8 cellular contexts compared by ENCODE assay signal in genomic region chr3:196528639-196529233, GRCh38. TPM values are rescaled to one million over a fixed set of nuclear protein-coding genes. Genes with fewer than 3 reads are reported as not detected.
A peak's percentile ranks its signal among the peaks of the same experiment; 100 is the strongest.
DNase-seq lines count a peak whose midpoint lies in the region; ATAC-seq, FAIRE-seq and TF ChIP-seq lines count a peak whose summit lies in the region.

No MANE protein-coding gene starts in this region.

- peaks cover 0 to 6% (median 3%) of the 10 kb centered on the region in 4 experiments; a peak in 3 of 7 replicates for H3K4me1 ChIP-seq in H1 (replicated peaks in 1 of 4; ENCODE audit: control insufficient read depth in 3 of 4, insufficient read depth in 4 of 4, low read length in 3 of 4)

- peak; percentile 26 for DNase-seq in SIG-M5 treated with dmso at 0.1 percent for 504 hours (lab: John Stamatoyannopoulos, UW; ENCODE audit: unreplicated experiment)
- DNase-seq in SIG-M5 (lab: John Stamatoyannopoulos, UW), result no peak
- peak; percentile 68 for DNase-seq in NCI-H2196 treated with DMSO at 0.1 percent for 48 hours (lab: John Stamatoyannopoulos, UW; ENCODE audit: unreplicated experiment)
- DNase-seq in activated CD4-positive, alpha-beta memory T cell treated with anti-CD3 and anti-CD28 coated beads, Interleukin-2, amount 10 ng/mL, durations not matched to agents 7 days and 5 days, result peak; percentile 90
- DNase-seq in H1 (ENCODE audit: low read depth in 1 of 2, low spot score in 2 of 2), result peak; percentile 17 to 98
- peak; percentile 93 for DNase-seq in mesenteric fat pad (ENCODE audit: low spot score)
- peak; percentile 54 to 70 for DNase-seq in stimulated activated CD8-positive, alpha-beta memory T cell treated with anti-CD3 and anti-CD28 coated beads, Interleukin-2, amount 100 ng/mL, for 1 hour (ENCODE audit: low read depth in 2 of 2)

- peak overlapping the region; percentile 98 for H2BK12ac ChIP-seq in H1 (ENCODE audit: low read depth, low read length)

- no peak overlapping the region for H3K27ac ChIP-seq in H1 (ENCODE audit: low read depth, low read length)

- H3K56ac ChIP-seq in H1 (replicated peaks; ENCODE audit: insufficient read length, low read depth, low read length), result peak overlapping the region; percentile 16

- peak overlapping the region; percentile 91 for H3K18ac ChIP-seq in H1 (ENCODE audit: extremely low read depth, low read length)

- H3K36me3 ChIP-seq in H1 (ENCODE audit: control insufficient read depth in 2 of 4, insufficient read depth in 4 of 4, low read length in 3 of 4), result no peaks in the 10 kb centered on the region

- H3K23ac ChIP-seq in H1 (ENCODE audit: insufficient read length), result no peak overlapping the region

- FAIRE-seq in H1 (lab: Jason Lieb, UNC), result no peak

- TF ChIP-seq POLR2A in H1 (IDR thresholded peaks at IDR 0.05; ENCODE audit: control extremely low read depth in 1 of 2, low read depth in 2 of 2, low read length in 2 of 2), result peak; percentile 12 to 52

- H4K20me1 ChIP-seq in H1 (replicated peaks in 1 of 2; ENCODE audit: control insufficient read depth in 1 of 2, insufficient read depth in 2 of 2, low read length in 2 of 2), result no peaks in the 10 kb centered on the region

- peaks cover 8% of the 10 kb centered on the region for H3K36me3 Mint-ChIP-seq in activated CD4-positive, alpha-beta memory T cell treated with anti-CD3 and anti-CD28 coated beads, Interleukin-2, amount 10 ng/mL, durations not matched to agents 7 days and 5 days (ENCODE audit: low read depth)

- no peak overlapping the region for H3K14ac ChIP-seq in H1 (ENCODE audit: insufficient read length)

- peak overlapping the region; percentile 87 for H4K5ac ChIP-seq in H1 (ENCODE audit: insufficient read length, low read depth, low read length)

- H3K4me3 Mint-ChIP-seq in activated CD4-positive, alpha-beta memory T cell treated with anti-CD3 and anti-CD28 coated beads, Interleukin-2, amount 10 ng/mL, durations not matched to agents 7 days and 5 days, result peak overlapping the region; percentile 73

- peak overlapping the region; percentile 95 for H4K8ac ChIP-seq in H1 (ENCODE audit: extremely low read depth, insufficient read depth, low read length)

- H3K27me3 ChIP-seq in H1 (replicated peaks in 1 of 4; ENCODE audit: control insufficient read depth in 3 of 4, extremely low read depth in 1 of 4, insufficient read depth in 3 of 4, low read length in 3 of 4), result no peaks in the 10 kb centered on the region

- H4K91ac ChIP-seq in H1 (replicated peaks; ENCODE audit: insufficient read length, low read length), result peak overlapping the region; percentile 93

- H2BK15ac ChIP-seq in H1 (ENCODE audit: low read length), result no peak overlapping the region

- no peaks in the 10 kb centered on the region for H3K79me2 ChIP-seq in H1 (ENCODE audit: control insufficient read depth in 1 of 2, insufficient read depth in 2 of 2, low read length in 2 of 2)

- H3K4ac ChIP-seq in H1 (replicated peaks; ENCODE audit: insufficient read length, low read depth, low read length), result peak overlapping the region; percentile 53

- H2BK120ac ChIP-seq in H1 (replicated peaks; ENCODE audit: low read depth, low read length), result peak overlapping the region; percentile 78

- POLR2A ChIA-PET in activated CD4-positive, alpha-beta memory T cell treated with anti-CD3 and anti-CD28 coated beads, Interleukin-2, amount 10 ng/mL, durations not matched to agents 7 days and 5 days (lab: Charles Lee), result interaction anchor here (0.7 to 4.2 kb wide), 34 partner anchors 9 to 503 kb away, joined by 3 to 42 read pairs (median 5); partner anchors contain the start of genes CEP19, DYNLT2B, FBXO45 and NCBP2
- POLR2A ChIA-PET in H1 (lab: Charles Lee; ENCODE audit: partially characterized antibody), result interaction anchor here (1.2 to 1.4 kb wide), 3 partner anchors 9 to 40 kb away, joined by 3 to 4 read pairs (median 3); partner anchors contain the start of genes FBXO45 and WDR53

- 11% methylated on average over 48 of the region's 52 CpGs; no CpG with 5 or more reads in 1 of the 2 experiments for WGBS in H1 (ENCODE audit: extremely low coverage in 1 of 2, insufficient coverage in 1 of 2, insufficient read length in 1 of 2, insufficient replicate concordance in 2 of 2, low coverage in 1 of 2, low lambda C conversion rate in 2 of 2, missing lambda C conversion rate in 1 of 2), 2 experiments

- no peaks in the 10 kb centered on the region for H3K79me1 ChIP-seq in H1 (ENCODE audit: low read depth, low read length)

- TF ChIP-seq EP300 in H1 (IDR thresholded peaks at IDR 0.05; ENCODE audit: borderline replicate concordance in 1 of 2, low read depth in 2 of 2, low read length in 2 of 2), result peak in 1 of 2 experiments; percentile 37; a peak in 1 of 3 replicates

- H2BK20ac ChIP-seq in H1 (ENCODE audit: low read length), result 0 out of 2 replicates have a peak overlapping the region, but pooled peaks have one; percentile 32

- peaks cover 2% of the 10 kb centered on the region; the same call in 1 of the 2 replicates for H3K23me2 ChIP-seq in H1 (ENCODE audit: low read depth, low read length)

- H2AFZ ChIP-seq in H1 (ENCODE audit: low read length), result peak overlapping the region; percentile 97

- peak overlapping the region; percentile 85 for H3K27ac Mint-ChIP-seq in activated CD4-positive, alpha-beta memory T cell treated with anti-CD3 and anti-CD28 coated beads, Interleukin-2, amount 10 ng/mL, durations not matched to agents 7 days and 5 days

- TF ChIP-seq RAD21 in H1 (IDR thresholded peaks at IDR 0.05 in 1 of 2, conservative IDR thresholded peaks at IDR 0.05 in 1 of 2; ENCODE audit: low read depth in 2 of 2, low read length in 2 of 2), result peak; percentile 59 to 77

- H3K27me3 Mint-ChIP-seq in activated CD4-positive, alpha-beta memory T cell treated with anti-CD3 and anti-CD28 coated beads, Interleukin-2, amount 10 ng/mL, durations not matched to agents 7 days and 5 days, result no peaks in the 10 kb centered on the region

- no peak overlapping the region for H2AK5ac ChIP-seq in H1 (ENCODE audit: low read depth, low read length)

- H3K4me2 ChIP-seq in H1 (ENCODE audit: insufficient read depth in 1 of 2, low read depth in 2 of 2, low read length in 2 of 2), result peak overlapping the region; percentile 54 to 96

- peaks cover 22% of the 10 kb centered on the region for H3K4me1 Mint-ChIP-seq in activated CD4-positive, alpha-beta memory T cell treated with anti-CD3 and anti-CD28 coated beads, Interleukin-2, amount 10 ng/mL, durations not matched to agents 7 days and 5 days

- H3K9me3 Mint-ChIP-seq in activated CD4-positive, alpha-beta memory T cell treated with anti-CD3 and anti-CD28 coated beads, Interleukin-2, amount 10 ng/mL, durations not matched to agents 7 days and 5 days, result peaks cover 5% of the 10 kb centered on the region

- CTCF ChIA-PET in activated CD4-positive, alpha-beta memory T cell treated with anti-CD3 and anti-CD28 coated beads, Interleukin-2, amount 10 ng/mL, durations not matched to agents 7 days and 5 days (lab: Charles Lee), result interaction anchor here (0.6 to 2.3 kb wide), 73 partner anchors 8 to 517 kb away, joined by 3 to 24 read pairs (median 4); partner anchors contain the start of genes CEP19, DYNLT2B, FBXO45 and NCBP2
- CTCF ChIA-PET in H1 (lab: Charles Lee; ENCODE audit: partially characterized antibody), result interaction anchor here (0.6 to 2.0 kb wide), 30 partner anchors 9 to 512 kb away, joined by 3 to 20 read pairs (median 3); partner anchors contain the start of gene FBXO45

- peak overlapping the region; percentile 50 to 65 (median 54) for H3K4me3 ChIP-seq in H1 (ENCODE audit: extremely low read depth in 1 of 4, insufficient read depth in 2 of 4, low read depth in 3 of 4, low read length in 4 of 4)

- peaks cover 3 to 5% of the 10 kb centered on the region in 2 experiments; a peak in 2 of 4 replicates for H3K9me3 ChIP-seq in H1 (ENCODE audit: insufficient read depth in 2 of 2, low read depth in 1 of 2, low read length in 1 of 2)

- peak; percentile 60 for ATAC-seq in HG02943 (IDR thresholded peaks at IDR 0.05; ENCODE audit: low read depth, unreplicated experiment)

- H3K9ac ChIP-seq in H1 (replicated peaks in 1 of 4; ENCODE audit: extremely low read depth in 1 of 4, low read depth in 3 of 4, low read length in 3 of 4), result peak overlapping the region in 3 of 4 experiments; percentile 29 to 58 (median 58); a peak in 5 of 7 replicates

- peak overlapping the region; percentile 88; the same call in 1 of the 2 replicates for H2BK5ac ChIP-seq in H1 (ENCODE audit: low read depth, low read length)

- peak; percentile 74 to 83 (median 78) for TF ChIP-seq CTCF in H1 (IDR thresholded peaks at IDR 0.05; ENCODE audit: control extremely low read depth in 1 of 3, insufficient read depth in 1 of 3, low read depth in 1 of 3, low read length in 3 of 3)

RNA-seq across cellular contexts. Expression of gene SMCO1, which starts 13.6 kb away (rescaled TPM):
- not detected for total RNA-seq in activated CD4-positive, alpha-beta memory T cell treated with anti-CD3 and anti-CD28 coated beads, Interleukin-2, amount 10 ng/mL, durations not matched to agents 7 days and 5 days
- not detected in 2 replicates for total RNA-seq in H1 (2021; fragmentation: NEBNext Ultra II Directional; extraction: Animal tissue kit (Norgen Biotek cat#: 25700))
- 0.03 TPM in 1 of 2 replicates, not detected in the other for polyA plus RNA-seq in H1 (2011; rRNA removed)
- polyA plus RNA-seq in H1 (2011; cell fraction: cytosol; rRNA removed), result not detected
- polyA plus RNA-seq in H1 (2011; cell fraction: nucleus; rRNA removed), result 0.10 TPM
- not detected in 4 replicates for polyA plus RNA-seq in H1 (2012, experiment 1 of 2)
- not detected for polyA plus RNA-seq in H1 (2012, experiment 2 of 2)
- polyA plus RNA-seq in H1 (2013, experiment 1 of 2), result not detected
- polyA plus RNA-seq in H1 (2013, experiment 2 of 2), result not detected
- not detected in 2 replicates for polyA minus RNA-seq in H1 (2011; rRNA and poly(A)+ RNA removed)
- not detected for polyA minus RNA-seq in H1 (2011; cell fraction: cytosol; rRNA and poly(A)+ RNA removed)
- not detected for polyA minus RNA-seq in H1 (2011; cell fraction: nucleus; rRNA and poly(A)+ RNA removed)
- not detected for total RNA-seq in mesenteric fat pad

RNA-seq across cellular contexts. Expression of gene RNF168, which starts 25.2 kb away (rescaled TPM):
- total RNA-seq in activated CD4-positive, alpha-beta memory T cell treated with anti-CD3 and anti-CD28 coated beads, Interleukin-2, amount 10 ng/mL, durations not matched to agents 7 days and 5 days, result 10 to 100 TPM; 45.0 to 45.6 TPM
- 62.9 and 63.5 TPM in 2 replicates for total RNA-seq in H1 (2021; fragmentation: NEBNext Ultra II Directional; extraction: Animal tissue kit (Norgen Biotek cat#: 25700))
- 6.3 and 8.1 TPM in 2 replicates for polyA plus RNA-seq in H1 (2011; rRNA removed)
- polyA plus RNA-seq in H1 (2011; cell fraction: cytosol; rRNA removed), result 7.7 TPM
- polyA plus RNA-seq in H1 (2011; cell fraction: nucleus; rRNA removed), result 9.6 TPM
- polyA plus RNA-seq in H1 (2012, experiment 1 of 2), result 24.8 to 26.5 TPM (median 25.8 TPM) in 4 replicates
- polyA plus RNA-seq in H1 (2012, experiment 2 of 2), result 1.9 TPM
- 25.1 TPM for polyA plus RNA-seq in H1 (2013, experiment 1 of 2)
- 25.2 TPM for polyA plus RNA-seq in H1 (2013, experiment 2 of 2)
- 45.5 and 52.6 TPM in 2 replicates for polyA minus RNA-seq in H1 (2011; rRNA and poly(A)+ RNA removed)
- 35.6 TPM for polyA minus RNA-seq in H1 (2011; cell fraction: cytosol; rRNA and poly(A)+ RNA removed)
- polyA minus RNA-seq in H1 (2011; cell fraction: nucleus; rRNA and poly(A)+ RNA removed), result 24.6 TPM
- 29.1 TPM for total RNA-seq in mesenteric fat pad

RNA-seq across cellular contexts. Expression of gene WDR53, which starts 39.6 kb away (rescaled TPM):
- total RNA-seq in activated CD4-positive, alpha-beta memory T cell treated with anti-CD3 and anti-CD28 coated beads, Interleukin-2, amount 10 ng/mL, durations not matched to agents 7 days and 5 days, result 10 to 100 TPM; 27.2 to 29.3 TPM
- total RNA-seq in H1 (2021; fragmentation: NEBNext Ultra II Directional; extraction: Animal tissue kit (Norgen Biotek cat#: 25700)), result 17.9 and 18.8 TPM in 2 replicates
- polyA plus RNA-seq in H1 (2011; rRNA removed), result 4.7 and 7.4 TPM in 2 replicates
- 13.1 TPM for polyA plus RNA-seq in H1 (2011; cell fraction: cytosol; rRNA removed)
- 3.2 TPM for polyA plus RNA-seq in H1 (2011; cell fraction: nucleus; rRNA removed)
- polyA plus RNA-seq in H1 (2012, experiment 1 of 2), result 17.6 to 27.4 TPM (median 19.1 TPM) in 4 replicates
- polyA plus RNA-seq in H1 (2012, experiment 2 of 2), result 3.4 TPM
- polyA plus RNA-seq in H1 (2013, experiment 1 of 2), result 13.0 TPM
- polyA plus RNA-seq in H1 (2013, experiment 2 of 2), result 12.2 TPM
- polyA minus RNA-seq in H1 (2011; rRNA and poly(A)+ RNA removed), result 4.2 and 7.6 TPM in 2 replicates
- 1.9 TPM for polyA minus RNA-seq in H1 (2011; cell fraction: cytosol; rRNA and poly(A)+ RNA removed)
- polyA minus RNA-seq in H1 (2011; cell fraction: nucleus; rRNA and poly(A)+ RNA removed), result 7.2 TPM
- 7.3 TPM for total RNA-seq in mesenteric fat pad

RNA-seq across cellular contexts. Expression of gene FBXO45, which starts 39.7 kb away (rescaled TPM):
- total RNA-seq in activated CD4-positive, alpha-beta memory T cell treated with anti-CD3 and anti-CD28 coated beads, Interleukin-2, amount 10 ng/mL, durations not matched to agents 7 days and 5 days, result 10 to 100 TPM; 19.7 TPM
- 18.0 and 19.4 TPM in 2 replicates for total RNA-seq in H1 (2021; fragmentation: NEBNext Ultra II Directional; extraction: Animal tissue kit (Norgen Biotek cat#: 25700))
- polyA plus RNA-seq in H1 (2011; rRNA removed), result 3.4 and 5.2 TPM in 2 replicates
- 8.5 TPM for polyA plus RNA-seq in H1 (2011; cell fraction: cytosol; rRNA removed)
- 2.5 TPM for polyA plus RNA-seq in H1 (2011; cell fraction: nucleus; rRNA removed)
- 7.3 to 17.0 TPM (median 8.9 TPM) in 4 replicates for polyA plus RNA-seq in H1 (2012, experiment 1 of 2)
- polyA plus RNA-seq in H1 (2012, experiment 2 of 2), result 1.8 TPM
- 13.6 TPM for polyA plus RNA-seq in H1 (2013, experiment 1 of 2)
- 13.6 TPM for polyA plus RNA-seq in H1 (2013, experiment 2 of 2)
- 8.0 and 8.2 TPM in 2 replicates for polyA minus RNA-seq in H1 (2011; rRNA and poly(A)+ RNA removed)
- polyA minus RNA-seq in H1 (2011; cell fraction: cytosol; rRNA and poly(A)+ RNA removed), result 6.5 TPM
- 4.7 TPM for polyA minus RNA-seq in H1 (2011; cell fraction: nucleus; rRNA and poly(A)+ RNA removed)
- total RNA-seq in mesenteric fat pad, result 7.7 TPM
